12 cellular contexts compared by ENCODE assay signal in the genomic region with DNA sequence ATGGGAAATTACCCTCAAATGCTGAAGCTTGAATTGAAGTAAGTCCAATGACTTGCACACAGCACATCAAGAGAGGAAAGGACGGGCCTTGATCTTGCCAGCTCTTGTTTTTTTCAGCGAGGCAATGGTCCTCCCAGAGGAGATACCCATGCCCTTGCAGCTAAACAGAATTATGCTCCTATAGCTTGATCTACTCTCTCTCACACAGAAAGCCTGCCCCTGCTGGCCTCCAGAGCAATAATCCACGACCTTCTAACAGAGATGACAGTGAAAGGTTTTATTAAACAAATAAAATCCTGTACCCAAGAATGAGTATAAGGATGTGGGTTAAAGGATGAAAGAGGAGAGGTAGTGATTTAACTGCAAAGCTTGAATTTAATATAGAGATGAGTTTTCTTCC.
DNase-seq lines count a peak whose midpoint lies in the region; ATAC-seq, FAIRE-seq and TF ChIP-seq lines count a peak whose summit lies in the region.
"Had no signal": no experiment of that assay in that cellular context is flagged by ENCODE, and none has a peak within 500 bp of the region (broad histone marks: within the 10 kb centered on the region; RNA-seq: fewer than 3 reads in every experiment).

No MANE protein-coding gene starts in this region.

- H3K9me3 Mint-ChIP-seq in activated CD4-positive, alpha-beta memory T cell treated with anti-CD3 and anti-CD28 coated beads for 36 hours, result peaks cover 29% of the 10 kb centered on the region
- H3K9me3 Mint-ChIP-seq in CD8-positive, alpha-beta memory T cell, result peaks cover 14 to 34% (median 26%) of the 10 kb centered on the region in 5 donors

- H3K4me1 Mint-ChIP-seq in activated CD4-positive, alpha-beta memory T cell treated with anti-CD3 and anti-CD28 coated beads for 36 hours (ENCODE audit: low read depth), result no peaks in the 10 kb centered on the region
- H3K4me1 Mint-ChIP-seq in CD8-positive, alpha-beta memory T cell, result no peaks in the 10 kb centered on the region
- H3K4me1 Mint-ChIP-seq: activated naive CD4-positive, alpha-beta T cell treated with anti-CD3 and anti-CD28 coated beads, Interleukin-2, amount 50 U/mL, for 24 hours had no signal

- H4K20me1 ChIP-seq in Karpas-422 (ENCODE audit: insufficient read depth, low read depth, low read length), result no peaks in the 10 kb centered on the region

- no peaks in the 10 kb centered on the region; the same call in 1 of the 2 replicates for H3K27me3 ChIP-seq in Karpas-422 (ENCODE audit: low read length)
- H3K27me3 ChIP-seq in CD8-positive, alpha-beta memory T cell (ENCODE audit: insufficient read depth, low read length, poor library complexity, severe bottlenecking), result no peaks in the 10 kb centered on the region

- H3K27ac ChIP-seq in Karpas-422 (ENCODE audit: low read length), result no peak overlapping the region
- no peak overlapping the region for H3K27ac ChIP-seq in CD8-positive, alpha-beta memory T cell (ENCODE audit: low read depth, low read length)
- H3K27ac ChIP-seq: thoracic aorta had no signal

- TF ChIP-seq CTCF in epithelial cell of esophagus (IDR thresholded peaks at IDR 0.05; ENCODE audit: insufficient read depth, low read depth, low read length, missing control alignments) (peak; percentile 5), GM10266 (IDR thresholded peaks at IDR 0.05; ENCODE audit: control insufficient read depth, insufficient read depth, low read depth, missing control alignments) (no peak)

- FAIRE-seq in urothelium cell line (lab: Jason Lieb, UNC), result no peak

- H3K4me3 ChIP-seq in Karpas-422 (ENCODE audit: low read length) (no peak overlapping the region), epithelial cell of esophagus (ENCODE audit: low read length) (no peak overlapping the region)
- no peak overlapping the region for H3K4me3 ChIP-seq in CD8-positive, alpha-beta memory T cell (ENCODE audit: low read length)
- H3K4me3 ChIP-seq: thoracic aorta had no signal

- POLR2A ChIA-PET in activated CD4-positive, alpha-beta memory T cell treated with anti-CD3 and anti-CD28 coated beads for 36 hours (lab: Charles Lee), result no interaction called here
- POLR2A ChIA-PET in CD8-positive, alpha-beta memory T cell (lab: Charles Lee), result no interaction called here

- no peak overlapping the region for H3K4me3 Mint-ChIP-seq in activated CD4-positive, alpha-beta memory T cell treated with anti-CD3 and anti-CD28 coated beads for 36 hours
- no peak overlapping the region for H3K4me3 Mint-ChIP-seq in CD8-positive, alpha-beta memory T cell
- H3K4me3 Mint-ChIP-seq: activated naive CD4-positive, alpha-beta T cell treated with anti-CD3 and anti-CD28 coated beads, Interleukin-2, amount 50 U/mL, for 24 hours had no signal

- H3K27me3 Mint-ChIP-seq in activated CD4-positive, alpha-beta memory T cell treated with anti-CD3 and anti-CD28 coated beads for 36 hours, result peaks cover 4% of the 10 kb centered on the region
- H3K27me3 Mint-ChIP-seq in CD8-positive, alpha-beta memory T cell, result peaks cover 17 to 23% of the 10 kb centered on the region in 2 donors

- H3K27ac Mint-ChIP-seq in activated CD4-positive, alpha-beta memory T cell treated with anti-CD3 and anti-CD28 coated beads for 36 hours, result no peak overlapping the region
- no peak overlapping the region for H3K27ac Mint-ChIP-seq in CD8-positive, alpha-beta memory T cell
- H3K27ac Mint-ChIP-seq: activated naive CD4-positive, alpha-beta T cell treated with anti-CD3 and anti-CD28 coated beads, Interleukin-2, amount 50 U/mL, for 24 hours had no signal

- H3K4me1 ChIP-seq in Karpas-422 (ENCODE audit: low read length), result peaks cover under 1% of the 10 kb centered on the region; the same call in 1 of the 2 replicates
- no peaks in the 10 kb centered on the region for H3K4me1 ChIP-seq in CD8-positive, alpha-beta memory T cell (ENCODE audit: insufficient read depth, low read length)

- in situ Hi-C loops in ACHN (cut with HindIII; ENCODE audit: low pct_ligation_motif_present, low pct_unique_long_range_greater_than_20kb, low sequenced_read_pairs), result no loop called here

- H3K4me2 ChIP-seq in Karpas-422 (ENCODE audit: low read depth, low read length, poor library complexity, severe bottlenecking), result no peak overlapping the region

- ATAC-seq in GM18867 (IDR thresholded peaks at IDR 0.05; ENCODE audit: unreplicated experiment), result peak; percentile 97

- no peaks in the 10 kb centered on the region for H3K9me2 ChIP-seq in Karpas-422 (replicated peaks; ENCODE audit: insufficient read depth, low read length)

- peaks cover 6% of the 10 kb centered on the region; the same call in 1 of the 2 replicates for H3K9me3 ChIP-seq in Karpas-422 (ENCODE audit: low read length)
- no peaks in the 10 kb centered on the region for H3K9me3 ChIP-seq in CD8-positive, alpha-beta memory T cell (ENCODE audit: low read length)

- no peak overlapping the region for H3K9ac ChIP-seq in Karpas-422 (ENCODE audit: low read length)

- H3K36me3 ChIP-seq in Karpas-422 (ENCODE audit: insufficient read depth, low read length), result no peaks in the 10 kb centered on the region
- no peaks in the 10 kb centered on the region for H3K36me3 ChIP-seq in CD8-positive, alpha-beta memory T cell (ENCODE audit: insufficient read depth, low read length)
- H3K36me3 ChIP-seq: thoracic aorta had no signal

- no peaks in the 10 kb centered on the region for H3K79me2 ChIP-seq in Karpas-422 (ENCODE audit: low read length)

- intact Hi-C loops in activated CD4-positive, alpha-beta memory T cell treated with anti-CD3 and anti-CD28 coated beads for 36 hours (cut with micrococcal nuclease), result no loop called here

- H2AFZ ChIP-seq in Karpas-422 (ENCODE audit: low read length), result no peak overlapping the region

- H3K36me3 Mint-ChIP-seq in activated CD4-positive, alpha-beta memory T cell treated with anti-CD3 and anti-CD28 coated beads for 36 hours, result peaks cover 4% of the 10 kb centered on the region
- H3K36me3 Mint-ChIP-seq in CD8-positive, alpha-beta memory T cell, result peaks cover 0 to 5% (median 0%) of the 10 kb centered on the region in 3 donors
- H3K36me3 Mint-ChIP-seq: activated naive CD4-positive, alpha-beta T cell treated with anti-CD3 and anti-CD28 coated beads, Interleukin-2, amount 50 U/mL, for 24 hours had no signal

- CTCF ChIA-PET in activated CD4-positive, alpha-beta memory T cell treated with anti-CD3 and anti-CD28 coated beads for 36 hours (lab: Charles Lee), result no interaction called here
- CTCF ChIA-PET in CD8-positive, alpha-beta memory T cell (lab: Charles Lee), result interaction anchor here (1.4 kb wide), 1 partner anchor 9 kb away, joined by 4 read pairs; no protein-coding TSS in a partner anchor

- peak; percentile 24 for DNase-seq in ACHN
- DNase-seq in Karpas-422, result peak; percentile 70
- DNase-seq in epithelial cell of esophagus (ENCODE audit: low read depth), result peak; percentile 1
- no peak for DNase-seq in urothelium cell line (ENCODE audit: low spot score)
- no peak for DNase-seq in activated CD4-positive, alpha-beta memory T cell treated with anti-CD3 and anti-CD28 coated beads for 36 hours
- DNase-seq in CD8-positive, alpha-beta memory T cell, result no peak
- no peak for DNase-seq in GM10266 (ENCODE audit: extremely low spot score)
- DNase-seq: effector CD4-positive, alpha-beta T cell; MV-4-11 had no signal

Comparison
In these comparisons a context has a peak if more than half of its experiments do, and no peak if none do; other contexts are left out.
1. DNase-seq: peak in ACHN (single experiment), Karpas-422 (single experiment) and epithelial cell of esophagus (single experiment); none in urothelium cell line (single experiment), activated CD4-positive, alpha-beta memory T cell treated with anti-CD3 and anti-CD28 coated beads for 36 hours (single experiment), CD8-positive, alpha-beta memory T cell (0 of 5) and GM10266 (single experiment).